ENCODE assay signal across 28 cellular contexts in the genomic region with DNA sequence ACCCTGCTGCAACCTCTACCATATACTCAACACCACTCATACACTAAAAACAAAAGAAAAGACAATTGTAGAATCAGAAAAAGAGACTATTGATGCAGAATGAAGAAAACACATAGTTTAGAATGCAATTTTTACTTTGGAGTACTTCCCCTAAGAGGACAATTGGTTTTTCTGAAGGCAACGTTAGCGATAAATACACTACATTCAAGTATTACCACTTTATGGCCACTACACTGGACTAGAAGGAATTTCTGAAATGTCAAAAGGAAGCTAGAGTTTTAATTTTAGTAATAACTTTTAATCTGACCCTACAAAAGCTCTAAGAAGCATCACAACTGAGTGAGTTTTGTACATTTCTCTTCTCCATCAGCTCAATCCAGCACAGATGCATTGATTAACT. TPM values are rescaled to one million over a fixed set of nuclear protein-coding genes. Genes with fewer than 3 reads are reported as not detected.
A peak's percentile ranks its signal among the peaks of the same experiment; 100 is the strongest.
DNase-seq lines count a peak whose midpoint lies in the region; ATAC-seq and TF ChIP-seq lines count a peak whose summit lies in the region.
"Had no signal": no experiment of that assay in that cellular context is flagged by ENCODE, and none has a peak within 500 bp of the region (broad histone marks: within the 10 kb centered on the region; RNA-seq: fewer than 3 reads in every experiment).

No MANE protein-coding gene starts in this region.

- H3K4ac ChIP-seq in H9 (ENCODE audit: low read depth, low read length): no peak overlapping the region

- H3K14ac ChIP-seq in H9 (ENCODE audit: insufficient read depth, low read length): no peak overlapping the region

- no peak overlapping the region for H3K4me3 ChIP-seq in heart right ventricle
- H3K4me3 ChIP-seq in osteoblast (ENCODE audit: insufficient read depth, low read length): no peak overlapping the region
- H3K4me3 ChIP-seq in upper lobe of right lung: no peak overlapping the region
- no peak overlapping the region for H3K4me3 ChIP-seq in colonic mucosa
- H3K4me3 ChIP-seq: sigmoid colon had no signal

- no peak overlapping the region for H2BK5ac ChIP-seq in H9 (ENCODE audit: insufficient read length, low read length)

- WGBS in heart right ventricle, 2 donors: 81 to 89% methylated on average over 2 of the region's 2 CpGs
- no CpG with 5 or more reads among the region's 2 CpGs for WGBS in H9 (ENCODE audit: extremely low coverage, insufficient read length, low lambda C conversion rate)

- no peak overlapping the region for H2BK12ac ChIP-seq in H9 (ENCODE audit: insufficient read length, low read depth, low read length)

- H4K20me1 ChIP-seq in osteoblast (ENCODE audit: insufficient read depth, low read length): no peaks in the 10 kb centered on the region
- H4K20me1 ChIP-seq in H9 (ENCODE audit: control insufficient read depth, insufficient read depth, insufficient read length): no peaks in the 10 kb centered on the region

- no peaks in the 10 kb centered on the region for H3K27me3 ChIP-seq in heart right ventricle
- H3K27me3 ChIP-seq in osteoblast (ENCODE audit: insufficient read depth, low read length): no peaks in the 10 kb centered on the region
- no peaks in the 10 kb centered on the region for H3K27me3 ChIP-seq in upper lobe of right lung
- no peaks in the 10 kb centered on the region for H3K27me3 ChIP-seq in colonic mucosa
- H3K27me3 ChIP-seq in H9 (ENCODE audit: insufficient read depth, low read length): no peaks in the 10 kb centered on the region
- H3K27me3 ChIP-seq: neutrophil, sigmoid colon had no signal

- no peak overlapping the region for H4K5ac ChIP-seq in H9 (ENCODE audit: insufficient read length, low read depth, low read length)

- H3K4me1 Mint-ChIP-seq in chondrocyte (ENCODE audit: low read depth) (peaks cover 38% of the 10 kb centered on the region), H9 (peaks cover 53 to 54% of the 10 kb centered on the region in 2 experiments)
- H3K4me1 Mint-ChIP-seq: activated T-helper 17 cell treated with anti-CD3 and anti-CD28 coated beads, Interleukin-2, amount 50 U/mL, for 72 hours had no signal

- no peak overlapping the region for H3K9ac ChIP-seq in colonic mucosa (ENCODE audit: low read depth in 2 of 2, low read length in 2 of 2)
- H3K9ac ChIP-seq in H9 (ENCODE audit: extremely low read depth, insufficient read length, low read length): no peak overlapping the region

- H2BK20ac ChIP-seq in H9 (ENCODE audit: low read depth, low read length, poor library complexity, severe bottlenecking): no peak overlapping the region

- ATAC-seq in heart right ventricle (no peak), left cardiac atrium (no peak), upper lobe of right lung (no peak)
- ATAC-seq: activated T-helper 17 cell treated with anti-CD3 and anti-CD28 coated beads, Interleukin-2, amount 50 U/mL, for 72 hours; left lobe of liver; naive thymus-derived CD4-positive, alpha-beta T cell; PC-3; SK-N-SH treated with all-trans-retinoic acid at 6 μM for 48 hours had no signal

- no peak overlapping the region for H3K23ac ChIP-seq in H9 (ENCODE audit: insufficient read length, low read depth, low read length)

- no peak overlapping the region for H3K56ac ChIP-seq in H9 (ENCODE audit: insufficient read length, low read depth, low read length)

- TF ChIP-seq CTCF in heart right ventricle (IDR thresholded peaks at IDR 0.05) (no peak), chondrocyte (IDR thresholded peaks at IDR 0.05) (no peak), osteoblast (IDR thresholded peaks at IDR 0.05; ENCODE audit: extremely low read depth, low read depth, low read length) (no peak), upper lobe of right lung (IDR thresholded peaks at IDR 0.05) (no peak), colonic mucosa (IDR thresholded peaks at IDR 0.05) (no peak), H9 (conservative IDR thresholded peaks at IDR 0.05) (no peak)

- intact Hi-C loops in heart right ventricle (cut with DNase I) (loop anchor here in 3 of 10 donors (5.0 to 10.0 kb wide), 4 partner anchors 157 to 804 kb away; a partner anchor contains a TSS), left cardiac atrium (cut with DNase I) (no loop called here), upper lobe of right lung (cut with DNase I) (no loop called here), colonic mucosa (cut with DNase I) (no loop called here)

- no peak overlapping the region for H2AK5ac ChIP-seq in H9 (ENCODE audit: insufficient read length, low read length)

- no peak overlapping the region for H2AFZ ChIP-seq in osteoblast (ENCODE audit: low read length)
- H2AFZ ChIP-seq in H9 (ENCODE audit: low read length): no peak overlapping the region

- no peak overlapping the region for H3K4me3 Mint-ChIP-seq in chondrocyte (ENCODE audit: unreplicated experiment)
- H3K4me3 Mint-ChIP-seq in H9: no peak overlapping the region
- H3K4me3 Mint-ChIP-seq: activated CD4-positive, alpha-beta memory T cell treated with anti-CD3 and anti-CD28 coated beads for 36 hours; activated T-helper 17 cell treated with anti-CD3 and anti-CD28 coated beads, Interleukin-2, amount 50 U/mL, for 72 hours; naive thymus-derived CD4-positive, alpha-beta T cell; T-helper 1 cell treated with Interleukin-12 subunit alpha and Interleukin-12 subunit beta and Interleukin-4 antibody, amounts not matched to agents 30 μg/mL and 1 μg/mL, for 36 hours had no signal

- no peak overlapping the region for H4K8ac ChIP-seq in H9 (replicated peaks; ENCODE audit: insufficient read length, low read depth, low read length)

- H3K23me2 ChIP-seq in H9 (ENCODE audit: insufficient read length, low read depth, low read length, poor library complexity, severe bottlenecking): no peaks in the 10 kb centered on the region

- H3K9me3 ChIP-seq in heart right ventricle: no peaks in the 10 kb centered on the region
- no peaks in the 10 kb centered on the region for H3K9me3 ChIP-seq in osteoblast (ENCODE audit: low read depth, low read length)
- H3K9me3 ChIP-seq in upper lobe of right lung: no peaks in the 10 kb centered on the region
- no peaks in the 10 kb centered on the region for H3K9me3 ChIP-seq in colonic mucosa
- H3K9me3 ChIP-seq in H9 (ENCODE audit: control insufficient read depth, low read depth, low read length): no peaks in the 10 kb centered on the region
- H3K9me3 ChIP-seq: neutrophil, sigmoid colon had no signal

- peaks cover 2 to 31% (median 18%) of the 10 kb centered on the region in 9 donors for H3K4me1 ChIP-seq in heart right ventricle
- H3K4me1 ChIP-seq in osteoblast (ENCODE audit: insufficient read depth, low read length): peaks cover 40% of the 10 kb centered on the region
- H3K4me1 ChIP-seq in upper lobe of right lung: peaks cover 26% of the 10 kb centered on the region
- H3K4me1 ChIP-seq in colonic mucosa: no peaks in the 10 kb centered on the region
- H3K4me1 ChIP-seq in H9 (ENCODE audit: insufficient read depth, low read length): peaks cover 15% of the 10 kb centered on the region

- peaks cover 0 to 84% (median 5%) of the 10 kb centered on the region in 9 donors for H3K36me3 ChIP-seq in heart right ventricle
- peaks cover 30% of the 10 kb centered on the region for H3K36me3 ChIP-seq in osteoblast (ENCODE audit: insufficient read depth, low read length)
- peaks cover 49% of the 10 kb centered on the region for H3K36me3 ChIP-seq in upper lobe of right lung
- H3K36me3 ChIP-seq in colonic mucosa: no peaks in the 10 kb centered on the region

- no peak overlapping the region for H4K91ac ChIP-seq in H9 (ENCODE audit: insufficient read length, low read depth, low read length)

- H3K4me2 ChIP-seq in osteoblast (ENCODE audit: insufficient read depth, low read length) (no peak overlapping the region), H9 (ENCODE audit: insufficient read depth, insufficient read length, low read length) (no peak overlapping the region)

- DNase-seq in heart right ventricle (no peak), left cardiac atrium (no peak), chondrocyte (ENCODE audit: low spot score) (no peak), osteoblast (ENCODE audit: insufficient read length, low spot score, missing footprints) (no peak), upper lobe of right lung (no peak), cortex of kidney (lab: John Stamatoyannopoulos, UW) (no peak), colonic mucosa (no peak), H9 (no peak)
- DNase-seq: activated CD4-positive, alpha-beta memory T cell treated with anti-CD3 and anti-CD28 coated beads for 36 hours; activated CD4-positive, alpha-beta T cell treated with anti-CD3 and anti-CD28 coated beads for 1 hour; activated CD8-positive, alpha-beta memory T cell treated with anti-CD3 and anti-CD28 coated beads, Interleukin-2, amount 50 U/mL, for 48 hours; activated naive CD4-positive, alpha-beta T cell treated with anti-CD3 and anti-CD28 coated beads, Interleukin-2, amount 50 U/mL, for 16 hours; effector memory CD4-positive, alpha-beta T cell; Kasumi-1; naive thymus-derived CD4-positive, alpha-beta T cell; NCI-H1417; NCI-H2029; NCI-H524 treated with DMSO at 0.1 percent for 48 hours; PC-3; sigmoid colon; stimulated activated CD4-positive, alpha-beta T cell treated with anti-CD3 and anti-CD28 coated beads, Interleukin-15, amount 100 ng/mL, for 24 hours; stimulated activated CD4-positive, alpha-beta T cell treated with anti-CD3 and anti-CD28 coated beads, Interleukin-4, amount 100 ng/mL, for 4 hours had no signal

- H3K9me3 Mint-ChIP-seq in chondrocyte (ENCODE audit: low read depth): no peaks in the 10 kb centered on the region
- no peaks in the 10 kb centered on the region for H3K9me3 Mint-ChIP-seq in H9
- H3K9me3 Mint-ChIP-seq: activated CD4-positive, alpha-beta memory T cell treated with anti-CD3 and anti-CD28 coated beads for 36 hours; activated T-helper 17 cell treated with anti-CD3 and anti-CD28 coated beads, Interleukin-2, amount 50 U/mL, for 72 hours; naive thymus-derived CD4-positive, alpha-beta T cell; T-helper 1 cell treated with Interleukin-12 subunit alpha and Interleukin-12 subunit beta and Interleukin-4 antibody, amounts not matched to agents 30 μg/mL and 1 μg/mL, for 36 hours had no signal

- H3K79me1 ChIP-seq in H9 (ENCODE audit: insufficient read depth, low read depth, low read length, poor library complexity, severe bottlenecking): no peaks in the 10 kb centered on the region

- H3T11ph ChIP-seq in H9 (ENCODE audit: low read length): no peak overlapping the region

- peaks cover 13% of the 10 kb centered on the region for H3K79me2 ChIP-seq in osteoblast (ENCODE audit: insufficient read depth, low read length)
- H3K79me2 ChIP-seq in H9 (ENCODE audit: insufficient read depth, low read length): no peaks in the 10 kb centered on the region

- no peak overlapping the region for H3K18ac ChIP-seq in H9 (ENCODE audit: insufficient read length, low read depth, low read length)

- H3K27ac Mint-ChIP-seq in chondrocyte (ENCODE audit: unreplicated experiment) (peak overlapping the region; percentile 80), H9 (no peak overlapping the region; a peak in 1 of 7 replicates)
- H3K27ac Mint-ChIP-seq: activated CD4-positive, alpha-beta memory T cell treated with anti-CD3 and anti-CD28 coated beads for 36 hours; activated T-helper 17 cell treated with anti-CD3 and anti-CD28 coated beads, Interleukin-2, amount 50 U/mL, for 72 hours; naive thymus-derived CD4-positive, alpha-beta T cell; progenitor cell of endocrine pancreas; T-helper 1 cell treated with Interleukin-12 subunit alpha and Interleukin-12 subunit beta and Interleukin-4 antibody, amounts not matched to agents 30 μg/mL and 1 μg/mL, for 36 hours had no signal

- H3K27ac ChIP-seq in heart right ventricle: peak overlapping the region in 7 of 10 donors; percentile 57 to 86 (median 78)
- peak overlapping the region; percentile 96 for H3K27ac ChIP-seq in osteoblast (ENCODE audit: low read depth, low read length)
- peak overlapping the region; percentile 71 for H3K27ac ChIP-seq in upper lobe of right lung
- no peak overlapping the region for H3K27ac ChIP-seq in colonic mucosa
- no peak overlapping the region for H3K27ac ChIP-seq in H9 (ENCODE audit: insufficient read length, low read depth, low read length)
- H3K27ac ChIP-seq: neutrophil had no signal

- no peak overlapping the region for H2BK15ac ChIP-seq in H9 (ENCODE audit: low read depth, low read length)

- no peaks in the 10 kb centered on the region for H3K27me3 Mint-ChIP-seq in chondrocyte (ENCODE audit: low read depth)
- no peaks in the 10 kb centered on the region for H3K27me3 Mint-ChIP-seq in H9 (ENCODE audit: low read depth)
- H3K27me3 Mint-ChIP-seq: activated CD4-positive, alpha-beta memory T cell treated with anti-CD3 and anti-CD28 coated beads for 36 hours; activated T-helper 17 cell treated with anti-CD3 and anti-CD28 coated beads, Interleukin-2, amount 50 U/mL, for 72 hours; naive thymus-derived CD4-positive, alpha-beta T cell; progenitor cell of endocrine pancreas had no signal

- H2BK120ac ChIP-seq in H9 (ENCODE audit: low read depth, low read length, poor library complexity, severe bottlenecking): no peak overlapping the region

- H3K36me3 Mint-ChIP-seq in chondrocyte (ENCODE audit: low read depth) (peaks cover 10% of the 10 kb centered on the region), H9 (ENCODE audit: insufficient read depth in 1 of 3, low read depth in 3 of 3) (peaks cover 39 to 68% (median 51%) of the 10 kb centered on the region in 3 experiments)

RNA-seq across cellular contexts. Expression of a gene that starts 24.7 kb away (rescaled TPM):
- total RNA-seq in heart right ventricle (10 to 100 TPM; 12.4 to 25.2 (median 16.0) TPM), left cardiac atrium (10 to 100 TPM; 17.8 to 29.8 TPM), chondrocyte (34.5 to 59.0 TPM (median 38.4 TPM) in 3 replicates), osteoblast (35.4 and 40.2 TPM in 2 replicates), upper lobe of right lung (40.4 TPM), colonic mucosa (10 to 100 TPM; 27.0 to 47.6 TPM), H9 (2021) (102 and 105 TPM in 2 replicates)
- polyA plus RNA-seq in heart right ventricle: 10 to 100 TPM; 15.4 to 24.7 TPM

Comparison
In these comparisons a context has a peak if more than half of its experiments do, and no peak if none do; other contexts are left out.
1. H3K27ac ChIP-seq: peak in heart right ventricle (7 of 10), osteoblast (single experiment) and upper lobe of right lung (single experiment); none in colonic mucosa (single experiment) and H9 (single experiment).